Comparison of ENCODE assay signal across 9 cellular contexts in the genomic region with DNA sequence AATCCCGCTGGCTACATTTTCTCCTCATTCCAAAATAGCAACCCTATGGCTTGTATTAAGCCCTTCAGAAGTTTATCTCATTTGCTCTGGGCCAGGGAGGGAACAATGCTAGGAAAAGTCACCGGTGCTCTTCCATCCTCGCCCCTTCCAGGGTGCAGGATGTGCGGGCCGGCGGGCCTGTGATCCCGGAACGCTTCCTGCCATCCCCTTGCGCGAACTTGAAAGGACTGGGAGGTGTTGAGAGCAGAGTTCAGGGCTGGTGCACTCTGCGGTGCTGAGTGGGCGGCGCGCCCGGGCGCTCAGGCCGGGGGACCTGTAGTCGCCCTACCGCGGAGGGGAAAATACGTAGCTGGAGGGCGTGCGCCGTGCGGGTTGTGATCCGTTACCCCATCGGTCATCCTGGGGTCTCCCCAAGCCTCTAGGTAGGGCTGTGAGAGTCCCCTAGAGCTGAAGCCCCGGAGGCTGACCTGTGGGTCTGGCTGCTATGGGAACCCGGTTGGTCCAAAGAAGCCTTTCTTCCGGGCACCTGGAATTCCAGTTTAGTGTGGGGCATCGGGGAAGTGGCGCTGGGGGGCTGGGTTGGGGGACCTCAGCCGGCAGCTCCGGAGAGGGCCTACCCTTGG. TPM values are rescaled to one million over a fixed set of nuclear protein-coding genes. Genes with fewer than 3 reads are reported as not detected.
DNase-seq lines count a peak whose midpoint lies in the region; ATAC-seq and TF ChIP-seq lines count a peak whose summit lies in the region.
"Had no signal": no experiment of that assay in that cellular context is flagged by ENCODE, and none has a peak within 500 bp of the region (broad histone marks: within the 10 kb centered on the region; RNA-seq: fewer than 3 reads in every experiment).

No MANE protein-coding gene starts in this region.

- H3K4me1 ChIP-seq in CD4-positive, CD25-positive, alpha-beta regulatory T cell (ENCODE audit: control insufficient read depth, insufficient read depth, low read length, poor library complexity, severe bottlenecking): peaks cover 36% of the 10 kb centered on the region
- peaks cover 3% of the 10 kb centered on the region; the same call in 1 of the 2 replicates for H3K4me1 ChIP-seq in MM.1S (ENCODE audit: low read length)

- peaks cover 0 to 3% (median 0%) of the 10 kb centered on the region in 7 donors for H3K9me3 Mint-ChIP-seq in CD4-positive, CD25-positive, alpha-beta regulatory T cell
- H3K9me3 Mint-ChIP-seq in neural crest cell: no peaks in the 10 kb centered on the region

- WGBS in lower leg skin, 2 donors: 3 to 7% methylated on average over 19 to 22 of the region's 34 CpGs

- ATAC-seq in CD4-positive, CD25-positive, alpha-beta regulatory T cell (ENCODE audit: low read depth in 2 of 2): no peak
- no peak for ATAC-seq in HG03039 (IDR thresholded peaks at IDR 0.05; ENCODE audit: unreplicated experiment)

- intact Hi-C loops in lower leg skin (cut with DNase I; ENCODE audit: low total_unique reads) (no loop called here), dorsolateral prefrontal cortex (cut with DNase I) (no loop called here)

- peaks cover 79% of the 10 kb centered on the region for H3K27me3 Mint-ChIP-seq in CD4-positive, CD25-positive, alpha-beta regulatory T cell
- H3K27me3 Mint-ChIP-seq in neural crest cell (ENCODE audit: low read depth): peaks cover 60% of the 10 kb centered on the region

- 0 out of 2 replicates have a peak overlapping the region, but pooled peaks have one; percentile 6 for H2AFZ ChIP-seq in MM.1S (ENCODE audit: low read length)

- H3K79me2 ChIP-seq in MM.1S (ENCODE audit: low read length): no peaks in the 10 kb centered on the region

- no peak overlapping the region for H3K4me3 ChIP-seq in CD4-positive, CD25-positive, alpha-beta regulatory T cell (ENCODE audit: low read depth, low read length)
- peak overlapping the region; percentile 79 for H3K4me3 ChIP-seq in MM.1S (ENCODE audit: low read length)
- H3K4me3 ChIP-seq in fibroblast of pulmonary artery (replicated peaks; ENCODE audit: low read depth, low read length): peak overlapping the region; percentile 67
- no peak overlapping the region for H3K4me3 ChIP-seq in lower leg skin (ENCODE audit: low read depth, poor library complexity, severe bottlenecking)
- H3K4me3 ChIP-seq in dorsolateral prefrontal cortex: peak overlapping the region in 3 of 59 donors; percentile 25 to 59 (median 56)

- no peak overlapping the region for H3K27ac ChIP-seq in CD4-positive, CD25-positive, alpha-beta regulatory T cell (ENCODE audit: insufficient read depth, low read length, poor library complexity, severe bottlenecking)
- H3K27ac ChIP-seq in MM.1S (ENCODE audit: low read length) (no peak overlapping the region), dorsolateral prefrontal cortex (no peak overlapping the region)

- H3K4me3 Mint-ChIP-seq in CD4-positive, CD25-positive, alpha-beta regulatory T cell: peak overlapping the region; percentile 36 to 73 (median 58)
- peak overlapping the region; percentile 80 for H3K4me3 Mint-ChIP-seq in neural crest cell

- no peak overlapping the region for H3K9ac ChIP-seq in MM.1S (ENCODE audit: low read length)

- H3K4me1 Mint-ChIP-seq in CD4-positive, CD25-positive, alpha-beta regulatory T cell: peaks cover 9 to 53% (median 21%) of the 10 kb centered on the region in 4 donors
- peaks cover 27% of the 10 kb centered on the region for H3K4me1 Mint-ChIP-seq in neural crest cell

- H3K27me3 ChIP-seq in CD4-positive, CD25-positive, alpha-beta regulatory T cell (ENCODE audit: control insufficient read depth, insufficient read depth, low read length): peaks cover 56% of the 10 kb centered on the region
- H3K27me3 ChIP-seq in MM.1S (replicated peaks; ENCODE audit: insufficient read depth, low read length) (peaks cover 85% of the 10 kb centered on the region), dorsolateral prefrontal cortex (peaks cover 19 to 100% (median 100%) of the 10 kb centered on the region in 45 donors)

- no peaks in the 10 kb centered on the region for H3K36me3 ChIP-seq in CD4-positive, CD25-positive, alpha-beta regulatory T cell (ENCODE audit: control insufficient read depth, insufficient read depth, low read length)
- no peaks in the 10 kb centered on the region for H3K36me3 ChIP-seq in MM.1S (replicated peaks; ENCODE audit: insufficient read depth, low read length)
- H3K36me3 ChIP-seq: prostate gland had no signal

- no peaks in the 10 kb centered on the region for H4K20me1 ChIP-seq in MM.1S (ENCODE audit: insufficient read depth, low read length)

- TF ChIP-seq POLR2A in lower leg skin (IDR thresholded peaks at IDR 0.05): no peak

- TF ChIP-seq CTCF in MM.1S (IDR thresholded peaks at IDR 0.05; ENCODE audit: low read length) (no peak), fibroblast of pulmonary artery (IDR thresholded peaks at IDR 0.05; ENCODE audit: low read length, missing control alignments) (no peak), neural crest cell (conservative IDR thresholded peaks at IDR 0.05) (no peak), lower leg skin (IDR thresholded peaks at IDR 0.05) (no peak), dorsolateral prefrontal cortex (IDR thresholded peaks at IDR 0.05 in 54 of 56, conservative IDR thresholded peaks at IDR 0.05 in 2 of 56; ENCODE audit: low read depth in 1 of 56, partially characterized antibody in 56 of 56) (no peak)

- H3F3A ChIP-seq in MM.1S (ENCODE audit: insufficient read depth, low read length): no peaks in the 10 kb centered on the region

- H3K9me3 ChIP-seq in CD4-positive, CD25-positive, alpha-beta regulatory T cell (ENCODE audit: control insufficient read depth in 2 of 2, low read length in 2 of 2): no peaks in the 10 kb centered on the region
- H3K9me3 ChIP-seq in MM.1S (replicated peaks; ENCODE audit: insufficient read depth, low read length): no peaks in the 10 kb centered on the region
- H3K9me3 ChIP-seq: prostate gland had no signal

- peak overlapping the region in 1 of 3 donors; percentile 20 for H3K27ac Mint-ChIP-seq in CD4-positive, CD25-positive, alpha-beta regulatory T cell
- H3K27ac Mint-ChIP-seq in neural crest cell (ENCODE audit: unreplicated experiment): no peak overlapping the region

- H3K36me3 Mint-ChIP-seq in CD4-positive, CD25-positive, alpha-beta regulatory T cell: no peaks in the 10 kb centered on the region
- no peaks in the 10 kb centered on the region for H3K36me3 Mint-ChIP-seq in neural crest cell (ENCODE audit: low read depth)

- no peak for DNase-seq in CD4-positive, CD25-positive, alpha-beta regulatory T cell
- DNase-seq in MM.1S (no peak), fibroblast of pulmonary artery (ENCODE audit: low read depth) (peak; percentile 57), neural crest cell (ENCODE audit: low read depth, low spot score) (no peak), lower leg skin (ENCODE audit: low spot score in 2 of 2) (no peak), dorsolateral prefrontal cortex (no peak), NCI-H1092 treated with DMSO at 0.1 percent for 48 hours (lab: John Stamatoyannopoulos, UW) (no peak)

- no peaks in the 10 kb centered on the region for H3K9me2 ChIP-seq in MM.1S (replicated peaks; ENCODE audit: insufficient read depth, low read length)

- H3K4me2 ChIP-seq in MM.1S (ENCODE audit: low read depth, low read length): peak overlapping the region; percentile 99

RNA-seq across cellular contexts. Expression of gene NR5A2, which starts 13.1 kb away (rescaled TPM):
- not detected for total RNA-seq in CD4-positive, CD25-positive, alpha-beta regulatory T cell
- polyA plus RNA-seq in CD4-positive, CD25-positive, alpha-beta regulatory T cell: not detected
- total RNA-seq in neural crest cell (not detected in 2 replicates), lower leg skin (1 to 10 TPM in 2 of 4 donors, under 1 TPM in 2; 0.59 to 2.4 (median 1.2) TPM), dorsolateral prefrontal cortex (1 to 10 TPM in 1 of 120 experiments, under 1 TPM in 45, not detected in 74; 0.10 to 1.0 (median 0.22) TPM)

Comparison
In these comparisons a context has a peak if more than half of its experiments do, and no peak if none do; other contexts are left out.
1. H3K4me3 ChIP-seq: peak in MM.1S (single experiment) and fibroblast of pulmonary artery (single experiment); none in CD4-positive, CD25-positive, alpha-beta regulatory T cell (single experiment) and lower leg skin (single experiment).